ENCODE assay signal across 16 cellular contexts in genomic region chr3:20683912-20684311, GRCh38.
DNase-seq lines count a peak whose midpoint lies in the region; ATAC-seq and TF ChIP-seq lines count a peak whose summit lies in the region.
"Had no signal": no experiment of that assay in that cellular context is flagged by ENCODE, and none has a peak within 500 bp of the region (broad histone marks: within the 10 kb centered on the region; RNA-seq: fewer than 3 reads in every experiment).

No MANE protein-coding gene starts in this region.

- no peaks in the 10 kb centered on the region for H3K36me3 ChIP-seq in thyroid gland
- H3K36me3 ChIP-seq: right lobe of liver had no signal

- H3K4me1 Mint-ChIP-seq in chondrocyte (ENCODE audit: low read depth): peaks cover 15% of the 10 kb centered on the region
- no peaks in the 10 kb centered on the region for H3K4me1 Mint-ChIP-seq in activated T-cell treated with anti-CD3 and anti-CD28 coated beads, Interleukin-2, amount 50 U/mL, for 4 hours (ENCODE audit: low read depth)
- H3K4me1 Mint-ChIP-seq: activated CD8-positive, alpha-beta memory T cell treated with anti-CD3 and anti-CD28 coated beads, Interleukin-2, amount 10 ng/mL, durations not matched to agents 7 days and 5 days; naive thymus-derived CD8-positive, alpha-beta T cell had no signal

- no peak overlapping the region for H3K27ac ChIP-seq in thyroid gland
- H3K27ac ChIP-seq: right lobe of liver had no signal

- no peaks in the 10 kb centered on the region for H3K27me3 ChIP-seq in thyroid gland
- H3K27me3 ChIP-seq: right lobe of liver had no signal

- intact Hi-C loops in thyroid gland (cut with DNase I): no loop called here

- H3K4me3 ChIP-seq in thyroid gland (replicated peaks in 1 of 3): no peak overlapping the region
- H3K4me3 ChIP-seq: right lobe of liver had no signal

- H3K36me3 Mint-ChIP-seq in chondrocyte (ENCODE audit: low read depth): peaks cover 4% of the 10 kb centered on the region
- no peaks in the 10 kb centered on the region for H3K36me3 Mint-ChIP-seq in activated T-cell treated with anti-CD3 and anti-CD28 coated beads, Interleukin-2, amount 50 U/mL, for 4 hours (ENCODE audit: insufficient read depth)

- TF ChIP-seq CTCF in chondrocyte (IDR thresholded peaks at IDR 0.05) (no peak), thyroid gland (IDR thresholded peaks at IDR 0.05) (no peak)

- H3K9me3 Mint-ChIP-seq in chondrocyte (ENCODE audit: low read depth): peaks cover 14% of the 10 kb centered on the region
- H3K9me3 Mint-ChIP-seq in activated T-cell treated with anti-CD3 and anti-CD28 coated beads, Interleukin-2, amount 50 U/mL, for 4 hours: peaks cover 48% of the 10 kb centered on the region

- ATAC-seq in activated T-cell treated with anti-CD3 and anti-CD28 coated beads, Interleukin-2, amount 50 U/mL, for 4 hours: no peak
- ATAC-seq in GM19395 (IDR thresholded peaks at IDR 0.05; ENCODE audit: unreplicated experiment): no peak
- ATAC-seq in GM19351 (IDR thresholded peaks at IDR 0.05; ENCODE audit: unreplicated experiment): no peak
- ATAC-seq: activated CD8-positive, alpha-beta memory T cell treated with anti-CD3 and anti-CD28 coated beads, Interleukin-2, amount 10 ng/mL, durations not matched to agents 7 days and 5 days; activated naive CD4-positive, alpha-beta T cell treated with anti-CD3 and anti-CD28 coated beads, Interleukin-2, amount 50 U/mL, for 72 hours; naive thymus-derived CD8-positive, alpha-beta T cell had no signal

- WGBS in thyroid gland, 2 donors: 59 to 67% methylated on average over 3 of the region's 3 CpGs

- peak; percentile 45 for DNase-seq in A172 (ENCODE audit: low spot score)
- peak; percentile 6 for DNase-seq in HCEC 1CT
- DNase-seq in chondrocyte (ENCODE audit: low spot score): no peak
- DNase-seq in kidney tubule cell (ENCODE audit: low spot score): peak; percentile 37
- DNase-seq in thyroid gland: no peak
- no peak for DNase-seq in activated T-cell treated with anti-CD3 and anti-CD28 coated beads, Interleukin-2, amount 50 U/mL, for 4 hours
- DNase-seq: 8988T; activated CD8-positive, alpha-beta memory T cell treated with anti-CD3 and anti-CD28 coated beads, Interleukin-2, amount 10 ng/mL, durations not matched to agents 7 days and 5 days; cortex of kidney; glutamatergic neuron; naive thymus-derived CD8-positive, alpha-beta T cell; right lobe of liver; substantia nigra had no signal

- no peak for TF ChIP-seq POLR2A in thyroid gland (IDR thresholded peaks at IDR 0.05)

- no peaks in the 10 kb centered on the region for H3K9me3 ChIP-seq in thyroid gland
- H3K9me3 ChIP-seq: right lobe of liver had no signal

- H3K27me3 Mint-ChIP-seq in chondrocyte (ENCODE audit: low read depth): no peaks in the 10 kb centered on the region
- no peaks in the 10 kb centered on the region for H3K27me3 Mint-ChIP-seq in activated T-cell treated with anti-CD3 and anti-CD28 coated beads, Interleukin-2, amount 50 U/mL, for 4 hours (ENCODE audit: low read depth)
- H3K27me3 Mint-ChIP-seq: activated CD8-positive, alpha-beta memory T cell treated with anti-CD3 and anti-CD28 coated beads, Interleukin-2, amount 10 ng/mL, durations not matched to agents 7 days and 5 days; naive thymus-derived CD8-positive, alpha-beta T cell had no signal

- H3K27ac Mint-ChIP-seq in chondrocyte (ENCODE audit: unreplicated experiment): peak overlapping the region; percentile 3
- H3K27ac Mint-ChIP-seq: activated CD8-positive, alpha-beta memory T cell treated with anti-CD3 and anti-CD28 coated beads, Interleukin-2, amount 10 ng/mL, durations not matched to agents 7 days and 5 days; activated naive CD4-positive, alpha-beta T cell treated with anti-CD3 and anti-CD28 coated beads, Interleukin-2, amount 50 U/mL, for 72 hours; naive thymus-derived CD8-positive, alpha-beta T cell had no signal

- no peak overlapping the region for H3K4me3 Mint-ChIP-seq in chondrocyte (ENCODE audit: unreplicated experiment)
- H3K4me3 Mint-ChIP-seq in activated T-cell treated with anti-CD3 and anti-CD28 coated beads, Interleukin-2, amount 50 U/mL, for 4 hours: no peak overlapping the region
- H3K4me3 Mint-ChIP-seq: activated CD8-positive, alpha-beta memory T cell treated with anti-CD3 and anti-CD28 coated beads, Interleukin-2, amount 10 ng/mL, durations not matched to agents 7 days and 5 days; naive thymus-derived CD8-positive, alpha-beta T cell had no signal

- H3K4me1 ChIP-seq in thyroid gland: no peaks in the 10 kb centered on the region
- H3K4me1 ChIP-seq: right lobe of liver had no signal

Comparison
In these comparisons a context has a peak if more than half of its experiments do, and no peak if none do; other contexts are left out.
1. DNase-seq: peak in A172 (single experiment), HCEC 1CT (single experiment) and kidney tubule cell (single experiment); none in chondrocyte (single experiment), thyroid gland (0 of 2) and activated T-cell treated with anti-CD3 and anti-CD28 coated beads, Interleukin-2, amount 50 U/mL, for 4 hours (single experiment).